Comparison of ENCODE assay signal across 9 cellular contexts in the genomic region with DNA sequence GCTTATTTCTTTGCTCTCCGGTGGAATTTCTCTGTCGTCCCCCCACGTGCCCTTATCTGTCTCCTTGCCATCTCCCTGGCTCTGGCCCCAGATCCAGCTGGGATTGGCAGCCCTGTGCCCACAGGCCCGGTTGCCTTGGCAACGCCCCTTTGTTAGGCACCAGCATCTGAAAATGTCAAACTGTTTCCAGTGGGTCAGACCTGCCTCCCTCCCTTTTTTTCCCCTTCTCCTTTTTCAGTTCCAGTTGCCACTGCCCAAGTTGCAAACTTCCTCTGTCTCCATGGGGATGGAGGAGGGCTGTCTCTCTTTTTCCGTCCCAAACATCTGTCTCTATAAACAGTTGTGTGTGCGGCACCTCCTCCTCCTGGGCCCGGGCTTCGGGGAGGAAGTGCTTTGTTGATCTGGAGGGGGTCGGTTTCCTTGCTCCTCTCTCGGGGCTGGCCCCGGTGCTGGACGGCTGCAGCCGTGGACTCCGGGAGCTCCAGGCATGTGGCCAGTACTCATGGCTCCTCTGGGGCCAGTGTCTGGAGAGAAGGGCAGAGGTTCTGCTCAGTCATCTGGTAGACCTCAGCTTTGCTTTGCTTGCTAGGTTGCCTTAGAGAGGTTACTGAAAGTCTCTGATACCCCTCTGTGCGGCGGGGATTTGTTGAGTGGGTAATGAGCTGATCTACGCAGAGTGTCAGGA. TPM values are rescaled to one million over a fixed set of nuclear protein-coding genes. Genes with fewer than 3 reads are reported as not detected.
DNase-seq lines count a peak whose midpoint lies in the region; ATAC-seq and TF ChIP-seq lines count a peak whose summit lies in the region.
"Had no signal": no experiment of that assay in that cellular context is flagged by ENCODE, and none has a peak within 500 bp of the region (broad histone marks: within the 10 kb centered on the region; RNA-seq: fewer than 3 reads in every experiment).

No MANE protein-coding gene starts in this region.

- H2BK20ac ChIP-seq in H9 (ENCODE audit: low read depth, low read length, poor library complexity, severe bottlenecking) = no peak overlapping the region

- no peaks in the 10 kb centered on the region for H3K79me1 ChIP-seq in H9 (ENCODE audit: insufficient read depth, low read depth, low read length, poor library complexity, severe bottlenecking)

- H4K5ac ChIP-seq in H9 (ENCODE audit: insufficient read length, low read depth, low read length) = no peak overlapping the region

- TF ChIP-seq CTCF in AG10803 (conservative IDR thresholded peaks at IDR 0.05; ENCODE audit: low read length) (no peak), H9 (conservative IDR thresholded peaks at IDR 0.05) (no peak)

- no peaks in the 10 kb centered on the region for H3K23me2 ChIP-seq in H9 (ENCODE audit: insufficient read length, low read depth, low read length, poor library complexity, severe bottlenecking)

- H3K27me3 ChIP-seq in H9 (ENCODE audit: insufficient read depth, low read length) = no peaks in the 10 kb centered on the region
- H3K27me3 ChIP-seq in mucosa of rectum (ENCODE audit: control insufficient read depth in 2 of 2, insufficient read depth in 2 of 2, low read length in 2 of 2) = no peaks in the 10 kb centered on the region

- H2AK5ac ChIP-seq in H9 (ENCODE audit: insufficient read length, low read length) = no peak overlapping the region

- peak overlapping the region; percentile 75 for H3K18ac ChIP-seq in H9 (ENCODE audit: insufficient read length, low read depth, low read length)

- no peak overlapping the region for H3K56ac ChIP-seq in H9 (ENCODE audit: insufficient read length, low read depth, low read length)

- no peak overlapping the region for H2BK5ac ChIP-seq in H9 (ENCODE audit: insufficient read length, low read length)

- H4K91ac ChIP-seq in H9 (ENCODE audit: insufficient read length, low read depth, low read length) = no peak overlapping the region

- peak overlapping the region; percentile 20 for H3K4me2 ChIP-seq in H9 (ENCODE audit: insufficient read depth, insufficient read length, low read length)

- no peak overlapping the region for H2BK120ac ChIP-seq in H9 (ENCODE audit: low read depth, low read length, poor library complexity, severe bottlenecking)

- H3T11ph ChIP-seq in H9 (ENCODE audit: low read length) = no peak overlapping the region

- no peaks in the 10 kb centered on the region for H3K79me2 ChIP-seq in H9 (ENCODE audit: insufficient read depth, low read length)

- peak overlapping the region; percentile 58; the same call in 1 of the 2 replicates for H3K14ac ChIP-seq in H9 (ENCODE audit: insufficient read depth, low read length)

- peak overlapping the region; percentile 24 for H3K4me3 ChIP-seq in AG10803 (ENCODE audit: low read length)
- peak overlapping the region; percentile 6 to 13 for H3K4me3 ChIP-seq in mucosa of rectum (ENCODE audit: low read length in 2 of 2)
- H3K4me3 ChIP-seq: HAP-1 had no signal

- H3K4me1 Mint-ChIP-seq in H9 (peaks cover 24 to 31% of the 10 kb centered on the region in 2 experiments), T-helper 17 cell (peaks cover 21% of the 10 kb centered on the region)

- no peaks in the 10 kb centered on the region for H3K36me3 ChIP-seq in mucosa of rectum (ENCODE audit: control insufficient read depth in 2 of 2, insufficient read depth in 2 of 2, low read length in 2 of 2)
- H3K36me3 ChIP-seq: HAP-1 had no signal

- H3K27me3 Mint-ChIP-seq in H9 (ENCODE audit: low read depth) = peaks cover 2% of the 10 kb centered on the region; the same call in 1 of the 2 replicates
- no peaks in the 10 kb centered on the region for H3K27me3 Mint-ChIP-seq in T-helper 17 cell

- H4K20me1 ChIP-seq in H9 (ENCODE audit: control insufficient read depth, insufficient read depth, insufficient read length) = no peaks in the 10 kb centered on the region

- H3K36me3 Mint-ChIP-seq in H9 (ENCODE audit: insufficient read depth in 1 of 3, low read depth in 3 of 3) = no peaks in the 10 kb centered on the region
- no peaks in the 10 kb centered on the region for H3K36me3 Mint-ChIP-seq in T-helper 17 cell (ENCODE audit: low read depth)

- ATAC-seq in T-helper 17 cell (peak; percentile 30), GM18867 (IDR thresholded peaks at IDR 0.05; ENCODE audit: unreplicated experiment) (no peak)

- no peak overlapping the region for H2AFZ ChIP-seq in H9 (ENCODE audit: low read length)

- H3K9me3 ChIP-seq in H9 (ENCODE audit: control insufficient read depth, low read depth, low read length) (no peaks in the 10 kb centered on the region), T-helper 17 cell (ENCODE audit: control insufficient read depth, low read length, poor library complexity, severe bottlenecking) (no peaks in the 10 kb centered on the region), mucosa of rectum (ENCODE audit: control insufficient read depth in 2 of 2, low read length in 2 of 2) (no peaks in the 10 kb centered on the region)
- H3K9me3 ChIP-seq: HAP-1 had no signal

- no peak overlapping the region for H3K23ac ChIP-seq in H9 (ENCODE audit: insufficient read length, low read depth, low read length)

- H3K9me3 Mint-ChIP-seq in H9 = no peaks in the 10 kb centered on the region

- no peak overlapping the region for H3K4ac ChIP-seq in H9 (ENCODE audit: low read depth, low read length)

- H3K27ac ChIP-seq in H9 (ENCODE audit: insufficient read length, low read depth, low read length) (no peak overlapping the region), mucosa of rectum (ENCODE audit: low read depth in 2 of 2, low read length in 2 of 2) (peak overlapping the region; percentile 82 to 88)

- H2BK12ac ChIP-seq in H9 (ENCODE audit: insufficient read length, low read depth, low read length) = peak overlapping the region; percentile 15

- no peak overlapping the region for H3K9ac ChIP-seq in H9 (ENCODE audit: extremely low read depth, insufficient read length, low read length)
- peak overlapping the region; percentile 46 to 47 for H3K9ac ChIP-seq in mucosa of rectum (ENCODE audit: low read depth in 1 of 2, low read length in 2 of 2)

- no peak overlapping the region for H4K8ac ChIP-seq in H9 (replicated peaks; ENCODE audit: insufficient read length, low read depth, low read length)

- no CpG with 5 or more reads among the region's 18 CpGs for WGBS in H9 (ENCODE audit: extremely low coverage, insufficient read length, low lambda C conversion rate)

- H2BK15ac ChIP-seq in H9 (ENCODE audit: low read depth, low read length) = no peak overlapping the region

- peak overlapping the region in 1 of 2 experiments; percentile 62; a peak in 2 of 5 replicates for H3K4me3 Mint-ChIP-seq in H9
- H3K4me3 Mint-ChIP-seq in T-helper 17 cell = peak overlapping the region; percentile 75

- peak; percentile 91 for DNase-seq in AG10803 (ENCODE audit: low read depth)
- DNase-seq in H9 = peak; percentile 78
- no peak for DNase-seq in T-helper 17 cell
- peak; percentile 62 for DNase-seq in epidermal melanocyte (ENCODE audit: insufficient read length, low spot score)
- peak; percentile 80 for DNase-seq in ureter (ENCODE audit: low spot score)
- no peak for DNase-seq in NCI-H187 (lab: John Stamatoyannopoulos, UW)

- H3K27ac Mint-ChIP-seq in H9 (peak overlapping the region in 2 of 3 experiments; percentile 77 to 84; a peak in 3 of 7 replicates), T-helper 17 cell (peak overlapping the region; percentile 93)

- H3K4me1 ChIP-seq in H9 (ENCODE audit: insufficient read depth, low read length) (peaks cover 7% of the 10 kb centered on the region; the same call in 1 of the 2 replicates), mucosa of rectum (ENCODE audit: control insufficient read depth in 2 of 2, insufficient read depth in 2 of 2, low read length in 2 of 2) (peaks cover 13 to 15% of the 10 kb centered on the region in 2 donors)
- H3K4me1 ChIP-seq: HAP-1 had no signal

RNA-seq across cellular contexts. Expression of gene SOCS3, which starts 35.3 kb away (rescaled TPM):
- total RNA-seq in H9 (2021) = 9.5 and 9.6 TPM in 2 replicates
- total RNA-seq in T-helper 17 cell = 100 to 1,000 TPM; 119 to 197 TPM
- total RNA-seq in ureter = 66.1 TPM

RNA-seq across cellular contexts. Expression of gene PGS1, which starts 53.9 kb away (rescaled TPM):
- total RNA-seq in H9 (2021) (41.8 and 45.7 TPM in 2 replicates), T-helper 17 cell (10 to 100 TPM; 47.5 to 54.9 TPM), ureter (73.2 TPM)

Comparison
In these comparisons a context has a peak if more than half of its experiments do, and no peak if none do; other contexts are left out.
1. DNase-seq: peak in AG10803 (single experiment), H9 (single experiment), epidermal melanocyte (single experiment) and ureter (single experiment); none in T-helper 17 cell (0 of 3) and NCI-H187 (0 of 2).